8 cellular contexts compared by ENCODE assay signal in the genomic region with DNA sequence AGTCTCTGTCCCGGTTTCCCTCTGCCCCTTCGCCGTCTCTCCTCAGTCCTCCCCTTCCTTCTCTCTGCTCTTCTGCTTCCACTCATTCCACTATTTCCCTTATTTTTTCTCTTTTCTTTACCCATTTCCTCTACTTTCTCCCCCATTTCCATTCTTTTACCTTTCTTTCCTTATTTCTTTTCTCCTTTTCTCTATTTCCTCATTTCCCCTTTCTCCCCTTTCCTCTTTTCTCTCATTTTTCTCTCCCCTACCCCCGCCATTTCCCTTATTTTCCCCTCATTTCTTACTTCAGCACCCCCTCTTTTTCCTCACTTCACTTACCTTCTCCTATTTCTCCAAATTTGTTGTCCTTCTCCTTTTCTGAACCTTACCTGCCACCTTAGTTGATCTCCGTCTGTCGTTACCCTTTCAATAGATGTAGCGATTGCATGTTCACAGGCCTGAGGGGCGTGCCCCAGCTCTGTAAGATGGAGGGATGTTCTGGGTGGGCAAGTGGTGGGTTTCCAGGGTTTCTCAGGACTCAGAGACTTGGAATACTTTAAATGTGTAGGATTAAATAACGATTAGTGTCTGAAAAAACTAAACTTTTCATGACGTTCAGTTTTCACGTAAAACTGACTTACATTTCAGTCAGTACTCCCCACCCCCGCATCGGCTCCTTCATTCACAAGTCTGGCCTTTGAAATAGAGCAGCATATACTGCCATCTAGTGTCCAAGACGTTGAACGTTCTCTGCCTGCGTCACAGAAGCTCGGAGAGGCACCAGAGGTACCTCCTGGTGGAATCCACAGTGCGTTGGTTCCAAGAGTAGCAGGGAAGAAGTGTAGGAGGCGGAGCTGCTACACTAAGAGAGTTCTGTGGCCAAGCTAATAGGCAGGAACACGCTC. TPM values are rescaled to one million over a fixed set of nuclear protein-coding genes. Genes with fewer than 3 reads are reported as not detected.
DNase-seq lines count a peak whose midpoint lies in the region; ATAC-seq and TF ChIP-seq lines count a peak whose summit lies in the region.

No MANE protein-coding gene starts in this region.

- DNase-seq in GM03348 (ENCODE audit: low spot score), result peak; percentile 70
- DNase-seq in HFFc6, result peak; percentile 84
- DNase-seq in NB4 (ENCODE audit: low read depth), result peak; percentile 88
- peak; percentile 67 for DNase-seq in activated naive CD8-positive, alpha-beta T cell treated with anti-CD3 and anti-CD28 coated beads for 36 hours
- peak; percentile 80 for DNase-seq in Right ventricle myocardium superior
- DNase-seq in ovary, result peak; percentile 77 to 90 (median 81)

- peak; percentile 92 for ATAC-seq in SK-N-SH treated with all-trans-retinoic acid at 6 μM for 48 hours
- ATAC-seq in Right ventricle myocardium superior (ENCODE audit: poor library complexity), result peak; percentile 80

- TF ChIP-seq EP300 in ovary (IDR thresholded peaks at IDR 0.05), result no peak

- no peaks in the 10 kb centered on the region for H3K36me3 Mint-ChIP-seq in HFFc6 (ENCODE audit: low read depth)
- H3K36me3 Mint-ChIP-seq in activated naive CD8-positive, alpha-beta T cell treated with anti-CD3 and anti-CD28 coated beads for 36 hours, result no peaks in the 10 kb centered on the region

- intact Hi-C loops in Right ventricle myocardium superior (cut with DNase I) (loop anchor here (2.0 to 5.0 kb wide), 2 partner anchors 105 to 118 kb away; no protein-coding TSS in a partner anchor), ovary (cut with DNase I) (loop anchor here (2.0 to 10.0 kb wide), 6 partner anchors 60 to 120 kb away; no protein-coding TSS in a partner anchor)

- no peak for TF ChIP-seq POLR2A in NB4 (IDR thresholded peaks at IDR 0.05; ENCODE audit: extremely low read depth, insufficient read length)
- TF ChIP-seq POLR2A in ovary (IDR thresholded peaks at IDR 0.05), result peak; percentile 18

- 12 to 19% (median 17%) methylated on average over 20 of the region's 20 CpGs for WGBS in ovary, 3 donors
- WGBS in thymus, result 6% methylated on average over 20 of the region's 20 CpGs

- peak overlapping the region; percentile 72 to 78 for H3K27ac ChIP-seq in ovary
- H3K27ac ChIP-seq in thymus (ENCODE audit: low read depth), result no peak overlapping the region

- H3K4me3 Mint-ChIP-seq in HFFc6, result peak overlapping the region; percentile 87
- peak overlapping the region; percentile 79 for H3K4me3 Mint-ChIP-seq in activated naive CD8-positive, alpha-beta T cell treated with anti-CD3 and anti-CD28 coated beads for 36 hours

- H3K27ac Mint-ChIP-seq in HFFc6, result no peak overlapping the region
- H3K27ac Mint-ChIP-seq in activated naive CD8-positive, alpha-beta T cell treated with anti-CD3 and anti-CD28 coated beads for 36 hours, result peak overlapping the region; percentile 69

- no peaks in the 10 kb centered on the region for H3K9me3 ChIP-seq in ovary
- no peaks in the 10 kb centered on the region for H3K9me3 ChIP-seq in thymus (ENCODE audit: control insufficient read depth)

- H3K4me3 ChIP-seq in NB4 (ENCODE audit: low read depth, low read length) (no peak overlapping the region), ovary (peak overlapping the region; percentile 59), thymus (ENCODE audit: low read length) (peak overlapping the region; percentile 66)

- peaks cover 12% of the 10 kb centered on the region for H3K4me1 Mint-ChIP-seq in HFFc6 (ENCODE audit: low read depth)
- peaks cover 11% of the 10 kb centered on the region for H3K4me1 Mint-ChIP-seq in activated naive CD8-positive, alpha-beta T cell treated with anti-CD3 and anti-CD28 coated beads for 36 hours

- TF ChIP-seq CTCF in HFFc6 (IDR thresholded peaks at IDR 0.05) (peak; percentile 80), NB4 (IDR thresholded peaks at IDR 0.05; ENCODE audit: low read depth, low read length) (peak; percentile 62), ovary (IDR thresholded peaks at IDR 0.05) (peak; percentile 58 to 86 (median 79))

- H3K27me3 Mint-ChIP-seq in HFFc6 (ENCODE audit: insufficient read depth), result peaks cover 1% of the 10 kb centered on the region
- H3K27me3 Mint-ChIP-seq in activated naive CD8-positive, alpha-beta T cell treated with anti-CD3 and anti-CD28 coated beads for 36 hours, result no peaks in the 10 kb centered on the region

- H3K27me3 ChIP-seq in ovary (no peaks in the 10 kb centered on the region), thymus (ENCODE audit: control insufficient read depth, insufficient read depth) (no peaks in the 10 kb centered on the region)

- no peaks in the 10 kb centered on the region for H3K9me3 Mint-ChIP-seq in HFFc6
- H3K9me3 Mint-ChIP-seq in activated naive CD8-positive, alpha-beta T cell treated with anti-CD3 and anti-CD28 coated beads for 36 hours, result no peaks in the 10 kb centered on the region

- H3K36me3 ChIP-seq in ovary, result no peaks in the 10 kb centered on the region
- no peaks in the 10 kb centered on the region for H3K36me3 ChIP-seq in thymus (ENCODE audit: control insufficient read depth, insufficient read depth)

- H3K4me1 ChIP-seq in ovary (ENCODE audit: insufficient read depth) (no peaks in the 10 kb centered on the region), thymus (ENCODE audit: control insufficient read depth, insufficient read depth, low read length) (no peaks in the 10 kb centered on the region)

TF ChIP-seq in SK-N-SH treated with all-trans-retinoic acid at 6 μM for 48 hours, 23 proteins besides CTCF, POLR2A, EP300 and RAD21:
- TF ChIP-seq SNAI2 (CRISPR knock-in tag; IDR thresholded peaks at IDR 0.05), result no peak
- TF ChIP-seq, protein P1, sequence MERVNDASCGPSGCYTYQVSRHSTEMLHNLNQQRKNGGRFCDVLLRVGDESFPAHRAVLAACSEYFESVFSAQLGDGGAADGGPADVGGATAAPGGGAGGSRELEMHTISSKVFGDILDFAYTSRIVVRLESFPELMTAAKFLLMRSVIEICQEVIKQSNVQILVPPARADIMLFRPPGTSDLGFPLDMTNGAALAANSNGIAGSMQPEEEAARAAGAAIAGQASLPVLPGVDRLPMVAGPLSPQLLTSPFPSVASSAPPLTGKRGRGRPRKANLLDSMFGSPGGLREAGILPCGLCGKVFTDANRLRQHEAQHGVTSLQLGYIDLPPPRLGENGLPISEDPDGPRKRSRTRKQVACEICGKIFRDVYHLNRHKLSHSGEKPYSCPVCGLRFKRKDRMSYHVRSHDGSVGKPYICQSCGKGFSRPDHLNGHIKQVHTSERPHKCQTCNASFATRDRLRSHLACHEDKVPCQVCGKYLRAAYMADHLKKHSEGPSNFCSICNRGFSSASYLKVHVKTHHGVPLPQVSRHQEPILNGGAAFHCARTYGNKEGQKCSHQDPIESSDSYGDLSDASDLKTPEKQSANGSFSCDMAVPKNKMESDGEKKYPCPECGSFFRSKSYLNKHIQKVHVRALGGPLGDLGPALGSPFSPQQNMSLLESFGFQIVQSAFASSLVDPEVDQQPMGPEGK (CRISPR knock-in tag; IDR thresholded peaks at IDR 0.05; ENCODE audit: borderline replicate concordance), result no peak
- TF ChIP-seq TCF4 (CRISPR knock-in tag; IDR thresholded peaks at IDR 0.05; ENCODE audit: borderline replicate concordance), result no peak
- TF ChIP-seq GLIS3 (CRISPR knock-in tag; IDR thresholded peaks at IDR 0.05), result no peak
TF ChIP-seq in SK-N-SH treated with all-trans-retinoic acid at 6 μM for 48 hours: peak in this region for 0.

RNA-seq across cellular contexts. Expression of a gene that starts 0.6 kb away (rescaled TPM):
- total RNA-seq in HFFc6 (2021; fragmentation: NEBNext Ultra II Directional; extraction: Animal tissue kit (Norgen Biotek cat#: 25700)), result not detected
- total RNA-seq in activated naive CD8-positive, alpha-beta T cell treated with anti-CD3 and anti-CD28 coated beads for 36 hours, result not detected
- total RNA-seq in Right ventricle myocardium superior (not detected), ovary (1 to 10 TPM in 2 of 7 donors, under 1 TPM in 4, not detected in 1; 0.28 to 1.6 (median 0.72) TPM)
- polyA plus RNA-seq in ovary (under 1 TPM; 0.20 to 0.35 TPM), thymus (0.21 TPM)

RNA-seq across cellular contexts. Expression of a gene that starts 1.3 kb away (rescaled TPM):
- 10 to 100 TPM; 11.0 to 17.8 (median 12.2) TPM for total RNA-seq in HFFc6 (2021; fragmentation: NEBNext Ultra II Directional; extraction: Animal tissue kit (Norgen Biotek cat#: 25700))
- total RNA-seq in activated naive CD8-positive, alpha-beta T cell treated with anti-CD3 and anti-CD28 coated beads for 36 hours, result 10 to 100 TPM; 25.2 to 29.7 TPM
- total RNA-seq in Right ventricle myocardium superior, result 66.4 TPM
- 100 to 1,000 TPM in 6 of 7 donors, 10 to 100 TPM in 1; 91.5 to 645 (median 365) TPM for total RNA-seq in ovary
- polyA plus RNA-seq in ovary, result 100 to 1,000 TPM; 221 to 241 TPM
- polyA plus RNA-seq in thymus, result 873 TPM

RNA-seq across cellular contexts. Expression of a gene that starts 48.8 kb away (rescaled TPM):
- 10 to 100 TPM in 4 of 6 experiments, 1 to 10 TPM in 2; 8.4 to 11.3 (median 10.6) TPM for total RNA-seq in HFFc6 (2021; fragmentation: NEBNext Ultra II Directional; extraction: Animal tissue kit (Norgen Biotek cat#: 25700))
- total RNA-seq in activated naive CD8-positive, alpha-beta T cell treated with anti-CD3 and anti-CD28 coated beads for 36 hours, result 1 to 10 TPM; 7.6 to 9.3 TPM
- total RNA-seq in Right ventricle myocardium superior (6.2 TPM), ovary (10 to 100 TPM; 15.9 to 29.6 (median 24.0) TPM)
- polyA plus RNA-seq in ovary (10 to 100 TPM in 1 of 2 donors, 1 to 10 TPM in 1; 4.3 to 19.8 TPM), thymus (1.4 TPM)
